ENCODE assay signal across 1 cellular context in genomic region chrX:72181178-72182125, GRCh38.
TF ChIP-seq lines count a peak whose summit lies in the region.

Gene PIN4 (plus strand): TSS chrX:72181757. CDS start chrX:72181786, 29 bp downstream.

TF ChIP-seq in GM12878, 131 proteins besides CTCF, POLR2A, EP300 and RAD21 (continued from another document):
- TF ChIP-seq NR2C1 (IDR thresholded peaks at IDR 0.05) (peak; percentile 94), MXI1 (IDR thresholded peaks at IDR 0.05; ENCODE audit: low read depth, low read length) (peak; percentile 83; the same call in 1 of the 2 replicates), TCF7 (IDR thresholded peaks at IDR 0.05; ENCODE audit: borderline replicate concordance) (no peak), MTA2 (IDR thresholded peaks at IDR 0.05; ENCODE audit: low read depth) (peak; percentile 48; the same call in 1 of the 2 replicates), CREB1 (IDR thresholded peaks at IDR 0.05; ENCODE audit: low read depth) (peak; percentile 41; the same call in 1 of the 2 replicates), RUNX3 (IDR thresholded peaks at IDR 0.05; ENCODE audit: low read length) (peak; percentile 43), E2F4 (IDR thresholded peaks at IDR 0.05; ENCODE audit: low read depth, low read length) (no peak; the same call in 1 of the 2 replicates), YY1 (IDR thresholded peaks at IDR 0.05; ENCODE audit: low read depth, low read length) (peak; percentile 81; the same call in 1 of the 2 replicates), NFXL1 (IDR thresholded peaks at IDR 0.05; ENCODE audit: borderline replicate concordance) (no peak), PML (IDR thresholded peaks at IDR 0.05; ENCODE audit: low read length) (peak; percentile 45; the same call in 1 of the 2 replicates), CHD2 (IDR thresholded peaks at IDR 0.05; ENCODE audit: borderline replicate concordance, low read depth, low read length) (0 out of 2 replicates have a peak, but pooled peaks have one; percentile 30), FOXM1 (IDR thresholded peaks at IDR 0.05; ENCODE audit: low read depth, low read length) (no peak), RFX5 (IDR thresholded peaks at IDR 0.05; ENCODE audit: low read depth, low read length) (no peak), ZBED1 (IDR thresholded peaks at IDR 0.05; ENCODE audit: borderline replicate concordance) (no peak), IKZF2 (IDR thresholded peaks at IDR 0.05) (peak in 1 of 2 experiments; percentile 43; a peak in 1 of 4 replicates), MYB (IDR thresholded peaks at IDR 0.05; ENCODE audit: borderline replicate concordance, low read depth, low read length) (peak; percentile 96), IRF5 (IDR thresholded peaks at IDR 0.05; ENCODE audit: borderline replicate concordance) (peak; percentile 98), PAX5 (IDR thresholded peaks at IDR 0.05; ENCODE audit: borderline replicate concordance, low read depth, low read length) (no peak)
- TF ChIP-seq, protein P1, sequence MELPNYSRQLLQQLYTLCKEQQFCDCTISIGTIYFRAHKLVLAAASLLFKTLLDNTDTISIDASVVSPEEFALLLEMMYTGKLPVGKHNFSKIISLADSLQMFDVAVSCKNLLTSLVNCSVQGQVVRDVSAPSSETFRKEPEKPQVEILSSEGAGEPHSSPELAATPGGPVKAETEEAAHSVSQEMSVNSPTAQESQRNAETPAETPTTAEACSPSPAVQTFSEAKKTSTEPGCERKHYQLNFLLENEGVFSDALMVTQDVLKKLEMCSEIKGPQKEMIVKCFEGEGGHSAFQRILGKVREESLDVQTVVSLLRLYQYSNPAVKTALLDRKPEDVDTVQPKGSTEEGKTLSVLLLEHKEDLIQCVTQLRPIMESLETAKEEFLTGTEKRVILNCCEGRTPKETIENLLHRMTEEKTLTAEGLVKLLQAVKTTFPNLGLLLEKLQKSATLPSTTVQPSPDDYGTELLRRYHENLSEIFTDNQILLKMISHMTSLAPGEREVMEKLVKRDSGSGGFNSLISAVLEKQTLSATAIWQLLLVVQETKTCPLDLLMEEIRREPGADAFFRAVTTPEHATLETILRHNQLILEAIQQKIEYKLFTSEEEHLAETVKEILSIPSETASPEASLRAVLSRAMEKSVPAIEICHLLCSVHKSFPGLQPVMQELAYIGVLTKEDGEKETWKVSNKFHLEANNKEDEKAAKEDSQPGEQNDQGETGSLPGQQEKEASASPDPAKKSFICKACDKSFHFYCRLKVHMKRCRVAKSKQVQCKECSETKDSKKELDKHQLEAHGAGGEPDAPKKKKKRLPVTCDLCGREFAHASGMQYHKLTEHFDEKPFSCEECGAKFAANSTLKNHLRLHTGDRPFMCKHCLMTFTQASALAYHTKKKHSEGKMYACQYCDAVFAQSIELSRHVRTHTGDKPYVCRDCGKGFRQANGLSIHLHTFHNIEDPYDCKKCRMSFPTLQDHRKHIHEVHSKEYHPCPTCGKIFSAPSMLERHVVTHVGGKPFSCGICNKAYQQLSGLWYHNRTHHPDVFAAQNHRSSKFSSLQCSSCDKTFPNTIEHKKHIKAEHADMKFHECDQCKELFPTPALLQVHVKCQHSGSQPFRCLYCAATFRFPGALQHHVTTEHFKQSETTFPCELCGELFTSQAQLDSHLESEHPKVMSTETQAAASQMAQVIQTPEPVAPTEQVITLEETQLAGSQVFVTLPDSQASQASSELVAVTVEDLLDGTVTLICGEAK (IDR thresholded peaks at IDR 0.05; ENCODE audit: borderline replicate concordance), result peak; percentile 30; the same call in 1 of the 2 replicates
- TF ChIP-seq, protein P2, sequence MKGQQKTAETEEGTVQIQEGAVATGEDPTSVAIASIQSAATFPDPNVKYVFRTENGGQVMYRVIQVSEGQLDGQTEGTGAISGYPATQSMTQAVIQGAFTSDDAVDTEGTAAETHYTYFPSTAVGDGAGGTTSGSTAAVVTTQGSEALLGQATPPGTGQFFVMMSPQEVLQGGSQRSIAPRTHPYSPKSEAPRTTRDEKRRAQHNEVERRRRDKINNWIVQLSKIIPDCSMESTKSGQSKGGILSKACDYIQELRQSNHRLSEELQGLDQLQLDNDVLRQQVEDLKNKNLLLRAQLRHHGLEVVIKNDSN (IDR thresholded peaks at IDR 0.05; ENCODE audit: borderline replicate concordance, extremely low read length, insufficient read depth, low read depth, low read length), result no peak
- TF ChIP-seq, protein P3, sequence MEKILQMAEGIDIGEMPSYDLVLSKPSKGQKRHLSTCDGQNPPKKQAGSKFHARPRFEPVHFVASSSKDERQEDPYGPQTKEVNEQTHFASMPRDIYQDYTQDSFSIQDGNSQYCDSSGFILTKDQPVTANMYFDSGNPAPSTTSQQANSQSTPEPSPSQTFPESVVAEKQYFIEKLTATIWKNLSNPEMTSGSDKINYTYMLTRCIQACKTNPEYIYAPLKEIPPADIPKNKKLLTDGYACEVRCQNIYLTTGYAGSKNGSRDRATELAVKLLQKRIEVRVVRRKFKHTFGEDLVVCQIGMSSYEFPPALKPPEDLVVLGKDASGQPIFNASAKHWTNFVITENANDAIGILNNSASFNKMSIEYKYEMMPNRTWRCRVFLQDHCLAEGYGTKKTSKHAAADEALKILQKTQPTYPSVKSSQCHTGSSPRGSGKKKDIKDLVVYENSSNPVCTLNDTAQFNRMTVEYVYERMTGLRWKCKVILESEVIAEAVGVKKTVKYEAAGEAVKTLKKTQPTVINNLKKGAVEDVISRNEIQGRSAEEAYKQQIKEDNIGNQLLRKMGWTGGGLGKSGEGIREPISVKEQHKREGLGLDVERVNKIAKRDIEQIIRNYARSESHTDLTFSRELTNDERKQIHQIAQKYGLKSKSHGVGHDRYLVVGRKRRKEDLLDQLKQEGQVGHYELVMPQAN (conservative IDR thresholded peaks at IDR 0.05), result 0 out of 2 replicates have a peak, but pooled peaks have one; percentile 15
- TF ChIP-seq, protein P4, sequence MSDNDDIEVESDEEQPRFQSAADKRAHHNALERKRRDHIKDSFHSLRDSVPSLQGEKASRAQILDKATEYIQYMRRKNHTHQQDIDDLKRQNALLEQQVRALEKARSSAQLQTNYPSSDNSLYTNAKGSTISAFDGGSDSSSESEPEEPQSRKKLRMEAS (IDR thresholded peaks at IDR 0.05; ENCODE audit: low read depth, low read length), result peak; percentile 87
- TF ChIP-seq, protein P5, sequence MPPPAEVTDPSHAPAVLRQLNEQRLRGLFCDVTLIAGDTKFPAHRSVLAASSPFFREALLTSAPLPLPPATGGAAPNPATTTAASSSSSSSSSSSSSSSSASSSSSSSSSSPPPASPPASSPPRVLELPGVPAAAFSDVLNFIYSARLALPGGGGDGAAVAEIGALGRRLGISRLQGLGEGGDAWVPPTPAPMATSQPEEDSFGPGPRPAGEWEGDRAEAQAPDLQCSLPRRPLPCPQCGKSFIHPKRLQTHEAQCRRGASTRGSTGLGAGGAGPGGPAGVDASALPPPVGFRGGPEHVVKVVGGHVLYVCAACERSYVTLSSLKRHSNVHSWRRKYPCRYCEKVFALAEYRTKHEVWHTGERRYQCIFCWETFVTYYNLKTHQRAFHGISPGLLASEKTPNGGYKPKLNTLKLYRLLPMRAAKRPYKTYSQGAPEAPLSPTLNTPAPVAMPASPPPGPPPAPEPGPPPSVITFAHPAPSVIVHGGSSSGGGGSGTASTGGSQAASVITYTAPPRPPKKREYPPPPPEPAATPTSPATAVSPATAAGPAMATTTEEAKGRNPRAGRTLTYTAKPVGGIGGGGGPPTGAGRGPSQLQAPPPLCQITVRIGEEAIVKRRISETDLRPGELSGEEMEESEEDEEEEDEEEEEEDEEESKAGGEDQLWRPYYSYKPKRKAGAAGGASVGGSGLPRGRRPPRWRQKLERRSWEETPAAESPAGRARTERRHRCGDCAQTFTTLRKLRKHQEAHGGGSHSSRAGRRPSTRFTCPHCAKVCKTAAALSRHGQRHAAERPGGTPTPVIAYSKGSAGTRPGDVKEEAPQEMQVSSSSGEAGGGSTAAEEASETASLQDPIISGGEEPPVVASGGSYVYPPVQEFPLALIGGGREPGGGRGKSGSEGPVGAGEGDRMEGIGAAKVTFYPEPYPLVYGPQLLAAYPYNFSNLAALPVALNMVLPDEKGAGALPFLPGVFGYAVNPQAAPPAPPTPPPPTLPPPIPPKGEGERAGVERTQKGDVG (CRISPR knock-in tag; IDR thresholded peaks at IDR 0.05), result no peak
- TF ChIP-seq, protein P6, sequence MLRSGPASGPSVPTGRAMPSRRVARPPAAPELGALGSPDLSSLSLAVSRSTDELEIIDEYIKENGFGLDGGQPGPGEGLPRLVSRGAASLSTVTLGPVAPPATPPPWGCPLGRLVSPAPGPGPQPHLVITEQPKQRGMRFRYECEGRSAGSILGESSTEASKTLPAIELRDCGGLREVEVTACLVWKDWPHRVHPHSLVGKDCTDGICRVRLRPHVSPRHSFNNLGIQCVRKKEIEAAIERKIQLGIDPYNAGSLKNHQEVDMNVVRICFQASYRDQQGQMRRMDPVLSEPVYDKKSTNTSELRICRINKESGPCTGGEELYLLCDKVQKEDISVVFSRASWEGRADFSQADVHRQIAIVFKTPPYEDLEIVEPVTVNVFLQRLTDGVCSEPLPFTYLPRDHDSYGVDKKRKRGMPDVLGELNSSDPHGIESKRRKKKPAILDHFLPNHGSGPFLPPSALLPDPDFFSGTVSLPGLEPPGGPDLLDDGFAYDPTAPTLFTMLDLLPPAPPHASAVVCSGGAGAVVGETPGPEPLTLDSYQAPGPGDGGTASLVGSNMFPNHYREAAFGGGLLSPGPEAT (IDR thresholded peaks at IDR 0.05; ENCODE audit: low read depth), result peak; percentile 88
